In genomic region chr15:89749951-89750559, GRCh38 we compare ENCODE assay signal across 1 cellular context.
TF ChIP-seq lines count a peak whose summit lies in the region.

No MANE protein-coding gene starts in this region.

TF ChIP-seq in HepG2, 621 proteins besides CTCF, POLR2A, EP300 and RAD21:
- TF ChIP-seq TBP (CRISPR knock-in tag; IDR thresholded peaks at IDR 0.05) (no peak), ZNF761 (CRISPR knock-in tag; conservative IDR thresholded peaks at IDR 0.05) (0 out of 2 replicates have a peak, but pooled peaks have one; percentile 5)
